Comparison of ENCODE assay signal across 19 cellular contexts in the genomic region with DNA sequence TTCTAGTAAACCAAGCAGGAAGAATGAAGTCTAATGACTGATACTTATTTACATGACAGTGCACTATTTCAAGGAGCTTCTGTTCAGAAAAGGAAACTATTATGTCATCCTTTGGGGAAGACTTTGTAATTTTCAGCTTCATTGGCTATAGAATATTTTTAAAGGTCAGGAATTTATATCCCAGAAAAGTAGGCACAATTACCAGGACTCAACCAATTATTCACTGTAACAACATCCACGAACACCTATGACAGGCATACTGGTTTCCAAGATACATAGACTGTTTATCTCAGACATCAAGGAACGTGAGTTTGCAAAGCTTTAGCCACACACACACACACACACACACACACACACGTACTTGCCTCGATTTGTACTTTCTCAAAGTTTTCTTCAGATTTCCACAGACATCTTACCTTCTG. TPM values are rescaled to one million over a fixed set of nuclear protein-coding genes. Genes with fewer than 3 reads are reported as not detected.
A peak's percentile ranks its signal among the peaks of the same experiment; 100 is the strongest.
DNase-seq lines count a peak whose midpoint lies in the region; ATAC-seq, FAIRE-seq and TF ChIP-seq lines count a peak whose summit lies in the region.
"Had no signal": no experiment of that assay in that cellular context is flagged by ENCODE, and none has a peak within 500 bp of the region (broad histone marks: within the 10 kb centered on the region; RNA-seq: fewer than 3 reads in every experiment).

No MANE protein-coding gene starts in this region.

- intact Hi-C loops in natural killer cell (cut with micrococcal nuclease), result no loop called here
- intact Hi-C loops in K562 (cut with micrococcal nuclease), result no loop called here

- no peaks in the 10 kb centered on the region for H3K9me1 ChIP-seq in K562 (ENCODE audit: control insufficient read depth, insufficient read depth, low read length)

- H3K36me3 ChIP-seq in K562 (ENCODE audit: control insufficient read depth, insufficient read depth, low read length), result no peaks in the 10 kb centered on the region

- POLR2A ChIA-PET in K562 (lab: Yijun Ruan, JAX), result no interaction called here

- no peaks in the 10 kb centered on the region for H3K27me3 ChIP-seq in K562 (ENCODE audit: control insufficient read depth in 2 of 2, insufficient read depth in 2 of 2, low read length in 2 of 2)

- FAIRE-seq in K562 (lab: Jason Lieb, UNC), result no peak
- FAIRE-seq: G401.6, HepG2 had no signal

- TF ChIP-seq EP300 in K562 (IDR thresholded peaks at IDR 0.05; ENCODE audit: low read length), result no peak

- H3K9me3 ChIP-seq in K562 (replicated peaks; ENCODE audit: control insufficient read depth, insufficient read depth, low read depth, low read length), result no peaks in the 10 kb centered on the region

- TF ChIP-seq RAD21 in K562 (CRISPR knock-in tag; conservative IDR thresholded peaks at IDR 0.05 in 1 of 2, IDR thresholded peaks at IDR 0.05 in 1 of 2), result no peak

- peaks cover 0 to 14% of the 10 kb centered on the region in 2 donors for H3K27me3 Mint-ChIP-seq in natural killer cell treated with Interleukin-12 subunit alpha and Interleukin-12 subunit beta and Interleukin-15 and Interleukin-18, amount 100 ng/mL, for 72 hours
- H3K27me3 Mint-ChIP-seq in natural killer cell (ENCODE audit: low read depth in 2 of 2), result peaks cover 13 to 20% of the 10 kb centered on the region in 2 donors

- peak overlapping the region; percentile 59 for H3K4me3 Mint-ChIP-seq in natural killer cell treated with Interleukin-12 subunit alpha and Interleukin-12 subunit beta and Interleukin-15 and Interleukin-18, amount 100 ng/mL, for 72 hours
- H3K4me3 Mint-ChIP-seq in natural killer cell, result no peak overlapping the region
- H3K4me3 Mint-ChIP-seq: GM23338 had no signal

- TF ChIP-seq CTCF in natural killer cell (IDR thresholded peaks at IDR 0.05) (no peak), K562 (IDR thresholded peaks at IDR 0.05 in 2 of 3, conservative IDR thresholded peaks at IDR 0.05 in 1 of 3; ENCODE audit: insufficient read depth in 2 of 3, low read depth in 1 of 3, low read length in 3 of 3) (no peak)

- H3K9ac ChIP-seq in K562 (ENCODE audit: insufficient read depth in 1 of 2, low read depth in 2 of 2, low read length in 2 of 2), result no peak overlapping the region

- H3K27ac ChIP-seq in K562 (ENCODE audit: extremely low read depth, low read depth, low read length), result peak overlapping the region; percentile 57; the same call in 1 of the 3 replicates

- no peak for DNase-seq in natural killer cell treated with Interleukin-12 subunit alpha and Interleukin-12 subunit beta and Interleukin-15 and Interleukin-18, amount 100 ng/mL, for 72 hours (ENCODE audit: low spot score)
- DNase-seq in natural killer cell, result no peak
- DNase-seq in MV-4-11 (lab: John Stamatoyannopoulos, UW), result peak; percentile 41
- DNase-seq in K562 (ENCODE audit: extremely low read depth in 1 of 4, low spot score in 3 of 4), result peak in 1 of 4 experiments; percentile 28
- DNase-seq in NCI-H2029 treated with DMSO at 0.1 percent for 48 hours (lab: John Stamatoyannopoulos, UW), result no peak
- DNase-seq in inferior parietal cortex (ENCODE audit: extremely low spot score), result no peak
- DNase-seq in NCI-H2196 (lab: John Stamatoyannopoulos, UW; ENCODE audit: unreplicated experiment), result no peak
- DNase-seq: Calu3, DMS79 treated with DMSO at 0.1 percent for 48 hours, Karpas-422, NCI-H1048, NCI-H446, NCI-H774, SIG-M5 had no signal

- H2AFZ ChIP-seq in K562 (ENCODE audit: low read depth, low read length), result no peak overlapping the region
- H2AFZ ChIP-seq: GM23338 had no signal

- H3K4me1 ChIP-seq in K562 (replicated peaks in 1 of 2; ENCODE audit: control insufficient read depth in 2 of 2, insufficient read depth in 2 of 2, low read length in 2 of 2), result peaks cover 12% of the 10 kb centered on the region in 2 experiments; a peak in 4 of 5 replicates

- peaks cover 23 to 41% of the 10 kb centered on the region in 2 donors for H3K4me1 Mint-ChIP-seq in natural killer cell treated with Interleukin-12 subunit alpha and Interleukin-12 subunit beta and Interleukin-15 and Interleukin-18, amount 100 ng/mL, for 72 hours (ENCODE audit: low read depth in 2 of 2)
- H3K4me1 Mint-ChIP-seq in natural killer cell, result peaks cover 25 to 47% of the 10 kb centered on the region in 2 donors

- H3K79me2 ChIP-seq in K562 (ENCODE audit: control insufficient read depth, insufficient read depth, low read length), result no peaks in the 10 kb centered on the region

- in situ Hi-C loops in K562 (cut with MboI), result no loop called here

- H3K36me3 Mint-ChIP-seq in natural killer cell treated with Interleukin-12 subunit alpha and Interleukin-12 subunit beta and Interleukin-15 and Interleukin-18, amount 100 ng/mL, for 72 hours, result no peaks in the 10 kb centered on the region
- no peaks in the 10 kb centered on the region for H3K36me3 Mint-ChIP-seq in natural killer cell

- H4K20me1 ChIP-seq in K562 (replicated peaks; ENCODE audit: control insufficient read depth, insufficient read depth, low read length), result no peaks in the 10 kb centered on the region

- H3K9me3 Mint-ChIP-seq in natural killer cell treated with Interleukin-12 subunit alpha and Interleukin-12 subunit beta and Interleukin-15 and Interleukin-18, amount 100 ng/mL, for 72 hours, result no peaks in the 10 kb centered on the region
- H3K9me3 Mint-ChIP-seq in natural killer cell, result no peaks in the 10 kb centered on the region
- H3K9me3 Mint-ChIP-seq: GM23338 had no signal

- no peak for TF ChIP-seq POLR2A in K562 (conservative IDR thresholded peaks at IDR 0.05)

- no peak overlapping the region for H3K4me3 ChIP-seq in K562
- H3K4me3 ChIP-seq: GM23338 had no signal

- WGBS in K562 (ENCODE audit: insufficient coverage, low coverage, missing lambda C conversion rate), result 0% methylated on average over 4 of the region's 4 CpGs

- no peak for ATAC-seq in natural killer cell treated with Interleukin-12 subunit alpha and Interleukin-12 subunit beta and Interleukin-15 and Interleukin-18, amount 100 ng/mL, for 72 hours
- ATAC-seq in natural killer cell (no peak), K562 (no peak), HG03095 (IDR thresholded peaks at IDR 0.05; ENCODE audit: unreplicated experiment) (no peak)
- ATAC-seq: GM23338, HepG2 had no signal

- BruUV-seq in K562 (replicated peaks; lab: Mats Ljungman, UMichigan), result no TSS peak

- CTCF ChIA-PET in K562 (lab: Yijun Ruan, JAX; ENCODE audit: low intra/inter-chr PET ratio), result interaction anchor here (0.7 kb wide), 1 partner anchor 238 kb away, joined by 3 read pairs; no protein-coding TSS in a partner anchor

- H3K4me2 ChIP-seq in K562 (ENCODE audit: insufficient read depth, low read length), result peak overlapping the region; percentile 52
- H3K4me2 ChIP-seq: GM23338 had no signal

- peak overlapping the region; percentile 66 to 68 for H3K27ac Mint-ChIP-seq in natural killer cell treated with Interleukin-12 subunit alpha and Interleukin-12 subunit beta and Interleukin-15 and Interleukin-18, amount 100 ng/mL, for 72 hours
- peak overlapping the region in 1 of 2 donors; percentile 89 for H3K27ac Mint-ChIP-seq in natural killer cell
- H3K27ac Mint-ChIP-seq: GM23338 had no signal

RNA-seq across cellular contexts. Expression of a gene that starts 23.2 kb away (rescaled TPM):
- not detected for total RNA-seq in natural killer cell treated with Interleukin-12 subunit alpha and Interleukin-12 subunit beta and Interleukin-15 and Interleukin-18, amount 100 ng/mL, for 72 hours
- total RNA-seq in natural killer cell (not detected), K562 (2014; rRNA removed) (not detected in 2 replicates), K562 (2014; rRNA removed; fragmentation: Illumina TruSeq; extraction: Trizol) (not detected in 2 replicates), K562 (2015; rRNA removed; fragmentation: Illumina TruSeq; extraction: Trizol) (not detected in 2 replicates), K562 (2021) (not detected in 2 replicates)
- total RNA-seq in K562 (2011; cell fraction: chromatin; rRNA removed; ENCODE audit: low replicate concordance), result not detected in 2 replicates
- total RNA-seq in K562 (2011; cell fraction: nucleolus; rRNA removed), result not detected in 2 replicates
- total RNA-seq in K562 (2011; cell fraction: nucleoplasm; rRNA removed), result not detected in 2 replicates
- polyA plus RNA-seq in K562 (2011; rRNA removed) (not detected in 2 replicates), K562 (2014; fragmentation: Illumina TruSeq; extraction: Trizol) (not detected in 2 replicates), K562 (2014; fragmentation: Nextera tagmentation; extraction: Ambion mirVana) (not detected), K562 (2014; rRNA removed) (not detected in 2 replicates)
- polyA plus RNA-seq in K562 (2011; cell fraction: cytosol; rRNA removed), result not detected in 2 replicates
- polyA plus RNA-seq in K562 (2011; cell fraction: nucleus; rRNA removed), result not detected in 2 replicates
- not detected in 2 replicates for polyA plus RNA-seq in K562 (2012)
- polyA minus RNA-seq in K562 (2011; rRNA and poly(A)+ RNA removed), result not detected in 2 replicates
- not detected in 2 replicates for polyA minus RNA-seq in K562 (2011; cell fraction: cytosol; rRNA and poly(A)+ RNA removed)
- polyA minus RNA-seq in K562 (2011; cell fraction: nucleus; rRNA and poly(A)+ RNA removed), result not detected in 2 replicates
- total RNA-seq: A172, Calu3, GM23338, HepG2 had no signal
- polyA plus RNA-seq: GM23338 had no signal

RNA-seq across cellular contexts. Expression of a gene that starts 27.2 kb away (rescaled TPM):
- total RNA-seq in natural killer cell treated with Interleukin-12 subunit alpha and Interleukin-12 subunit beta and Interleukin-15 and Interleukin-18, amount 100 ng/mL, for 72 hours, result not detected
- not detected for total RNA-seq in natural killer cell
- not detected in 2 replicates for total RNA-seq in K562 (2011; cell fraction: chromatin; rRNA removed; ENCODE audit: low replicate concordance)
- not detected in 2 replicates for total RNA-seq in K562 (2011; cell fraction: nucleolus; rRNA removed)
- not detected in 2 replicates for total RNA-seq in K562 (2011; cell fraction: nucleoplasm; rRNA removed)
- total RNA-seq in K562 (2014; rRNA removed), result not detected in 2 replicates
- not detected in 2 replicates for total RNA-seq in K562 (2014; rRNA removed; fragmentation: Illumina TruSeq; extraction: Trizol)
- total RNA-seq in K562 (2015; rRNA removed; fragmentation: Illumina TruSeq; extraction: Trizol), result not detected in 2 replicates
- not detected in 2 replicates for total RNA-seq in K562 (2021)
- polyA plus RNA-seq in K562 (2011; rRNA removed), result not detected in 2 replicates
- polyA plus RNA-seq in K562 (2011; cell fraction: cytosol; rRNA removed), result not detected in 2 replicates
- not detected in 2 replicates for polyA plus RNA-seq in K562 (2011; cell fraction: nucleus; rRNA removed)
- not detected in 2 replicates for polyA plus RNA-seq in K562 (2012)
- polyA plus RNA-seq in K562 (2014; fragmentation: Illumina TruSeq; extraction: Trizol), result not detected in 2 replicates
- under 1 TPM in 1 of 2 experiments, not detected in 1; 0.24 TPM for polyA plus RNA-seq in K562 (2014; fragmentation: Nextera tagmentation; extraction: Ambion mirVana)
- not detected in 2 replicates for polyA plus RNA-seq in K562 (2014; rRNA removed)
- not detected in 2 replicates for polyA minus RNA-seq in K562 (2011; rRNA and poly(A)+ RNA removed)
- not detected in 2 replicates for polyA minus RNA-seq in K562 (2011; cell fraction: cytosol; rRNA and poly(A)+ RNA removed)
- not detected in 2 replicates for polyA minus RNA-seq in K562 (2011; cell fraction: nucleus; rRNA and poly(A)+ RNA removed)
- total RNA-seq: A172, Calu3, GM23338, HepG2 had no signal
- polyA plus RNA-seq: GM23338, HepG2 had no signal

RNA-seq across cellular contexts. Expression of a gene that starts 30.5 kb away (rescaled TPM):
- not detected for total RNA-seq in natural killer cell treated with Interleukin-12 subunit alpha and Interleukin-12 subunit beta and Interleukin-15 and Interleukin-18, amount 100 ng/mL, for 72 hours
- total RNA-seq in natural killer cell, result not detected
- not detected in 2 replicates for total RNA-seq in K562 (2011; cell fraction: chromatin; rRNA removed; ENCODE audit: low replicate concordance)
- not detected in 2 replicates for total RNA-seq in K562 (2011; cell fraction: nucleolus; rRNA removed)
- not detected in 2 replicates for total RNA-seq in K562 (2011; cell fraction: nucleoplasm; rRNA removed)
- not detected in 2 replicates for total RNA-seq in K562 (2014; rRNA removed)
- 0.22 TPM in 1 of 2 replicates, not detected in the other for total RNA-seq in K562 (2014; rRNA removed; fragmentation: Illumina TruSeq; extraction: Trizol)
- not detected in 2 replicates for total RNA-seq in K562 (2015; rRNA removed; fragmentation: Illumina TruSeq; extraction: Trizol)
- not detected in 2 replicates for total RNA-seq in K562 (2021)
- not detected in 2 replicates for polyA plus RNA-seq in K562 (2011; rRNA removed)
- polyA plus RNA-seq in K562 (2011; cell fraction: cytosol; rRNA removed), result not detected in 2 replicates
- not detected in 2 replicates for polyA plus RNA-seq in K562 (2011; cell fraction: nucleus; rRNA removed)
- polyA plus RNA-seq in K562 (2012), result not detected in 2 replicates
- polyA plus RNA-seq in K562 (2014; fragmentation: Illumina TruSeq; extraction: Trizol), result 0.16 TPM in 1 of 2 replicates, not detected in the other
- polyA plus RNA-seq in K562 (2014; fragmentation: Nextera tagmentation; extraction: Ambion mirVana), result under 1 TPM in 1 of 2 experiments, not detected in 1; 0.29 TPM
- polyA plus RNA-seq in K562 (2014; rRNA removed), result not detected in 2 replicates
- not detected in 2 replicates for polyA minus RNA-seq in K562 (2011; rRNA and poly(A)+ RNA removed)
- not detected in 2 replicates for polyA minus RNA-seq in K562 (2011; cell fraction: cytosol; rRNA and poly(A)+ RNA removed)
- not detected in 2 replicates for polyA minus RNA-seq in K562 (2011; cell fraction: nucleus; rRNA and poly(A)+ RNA removed)
- total RNA-seq: A172, Calu3, GM23338, HepG2 had no signal
- polyA plus RNA-seq: GM23338, HepG2 had no signal

RNA-seq across cellular contexts. Expression of a gene that starts 57.5 kb away (rescaled TPM):
- total RNA-seq in natural killer cell treated with Interleukin-12 subunit alpha and Interleukin-12 subunit beta and Interleukin-15 and Interleukin-18, amount 100 ng/mL, for 72 hours, result not detected
- total RNA-seq in natural killer cell (not detected), K562 (2014; rRNA removed) (not detected in 2 replicates), K562 (2014; rRNA removed; fragmentation: Illumina TruSeq; extraction: Trizol) (not detected in 2 replicates), K562 (2015; rRNA removed; fragmentation: Illumina TruSeq; extraction: Trizol) (not detected in 2 replicates), K562 (2021) (not detected in 2 replicates)
- not detected in 2 replicates for total RNA-seq in K562 (2011; cell fraction: chromatin; rRNA removed; ENCODE audit: low replicate concordance)
- total RNA-seq in K562 (2011; cell fraction: nucleolus; rRNA removed), result not detected in 2 replicates
- total RNA-seq in K562 (2011; cell fraction: nucleoplasm; rRNA removed), result not detected in 2 replicates
- polyA plus RNA-seq in K562 (2011; rRNA removed) (not detected in 2 replicates), K562 (2014; fragmentation: Illumina TruSeq; extraction: Trizol) (not detected in 2 replicates), K562 (2014; fragmentation: Nextera tagmentation; extraction: Ambion mirVana) (not detected), K562 (2014; rRNA removed) (not detected in 2 replicates)
- polyA plus RNA-seq in K562 (2011; cell fraction: cytosol; rRNA removed), result not detected in 2 replicates
- polyA plus RNA-seq in K562 (2011; cell fraction: nucleus; rRNA removed), result not detected in 2 replicates
- polyA plus RNA-seq in K562 (2012), result not detected in 2 replicates
- polyA minus RNA-seq in K562 (2011; rRNA and poly(A)+ RNA removed), result not detected in 2 replicates
- polyA minus RNA-seq in K562 (2011; cell fraction: cytosol; rRNA and poly(A)+ RNA removed), result not detected in 2 replicates
- polyA minus RNA-seq in K562 (2011; cell fraction: nucleus; rRNA and poly(A)+ RNA removed), result not detected in 2 replicates
- total RNA-seq: A172, Calu3, HepG2 had no signal
- polyA plus RNA-seq: GM23338, HepG2 had no signal
